11 cellular contexts compared by ENCODE assay signal in the genomic region with DNA sequence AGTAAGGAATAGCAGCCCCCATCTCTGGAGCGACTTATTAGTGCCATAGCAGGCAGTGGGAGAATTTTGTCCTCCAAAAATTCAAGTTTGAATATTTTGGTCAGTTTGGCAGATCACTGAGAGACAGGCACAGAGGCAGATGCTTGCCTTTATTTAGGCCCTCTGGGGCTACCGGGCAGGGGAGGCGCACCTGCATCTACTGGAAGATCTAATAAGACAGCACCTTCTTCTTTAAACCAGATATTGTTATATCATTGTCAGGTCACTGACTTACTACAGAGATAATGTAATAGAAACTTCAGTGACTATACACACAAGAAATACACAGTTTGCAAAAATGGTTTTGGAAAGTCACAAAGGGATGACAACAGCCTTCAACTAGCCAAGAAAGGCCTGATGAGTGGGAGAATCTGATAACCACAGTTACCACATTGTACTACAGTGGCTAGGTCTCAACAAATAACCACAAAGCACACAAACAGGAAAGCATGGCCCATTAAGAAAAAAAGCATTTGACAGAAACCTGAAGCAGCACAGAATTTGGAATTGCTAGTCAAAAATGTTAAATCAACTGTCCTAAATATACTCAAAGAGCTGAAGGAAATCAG. TPM values are rescaled to one million over a fixed set of nuclear protein-coding genes. Genes with fewer than 3 reads are reported as not detected.
DNase-seq lines count a peak whose midpoint lies in the region; ATAC-seq and TF ChIP-seq lines count a peak whose summit lies in the region.
"Had no signal": no experiment of that assay in that cellular context is flagged by ENCODE, and none has a peak within 500 bp of the region (broad histone marks: within the 10 kb centered on the region; RNA-seq: fewer than 3 reads in every experiment).

No MANE protein-coding gene starts in this region.

- peaks cover 26% of the 10 kb centered on the region for H3K9me3 Mint-ChIP-seq in activated naive CD4-positive, alpha-beta T cell treated with anti-CD3 and anti-CD28 coated beads for 36 hours
- H3K9me3 Mint-ChIP-seq in T-cell: peaks cover 5 to 23% (median 20%) of the 10 kb centered on the region in 3 donors
- peaks cover 18 to 22% of the 10 kb centered on the region in 2 donors for H3K9me3 Mint-ChIP-seq in stimulated activated naive CD8-positive, alpha-beta T cell treated with anti-CD3 and anti-CD28 coated beads, Interleukin-15, amount 100 ng/mL, for 72 hours

- peaks cover 40% of the 10 kb centered on the region for H3K4me1 Mint-ChIP-seq in activated naive CD4-positive, alpha-beta T cell treated with anti-CD3 and anti-CD28 coated beads for 36 hours (ENCODE audit: low read depth)
- H3K4me1 Mint-ChIP-seq in T-cell: peaks cover 57 to 71% (median 59%) of the 10 kb centered on the region in 3 donors
- H3K4me1 Mint-ChIP-seq in stimulated activated naive CD8-positive, alpha-beta T cell treated with anti-CD3 and anti-CD28 coated beads, Interleukin-15, amount 100 ng/mL, for 72 hours: peaks cover 56% of the 10 kb centered on the region
- H3K4me1 Mint-ChIP-seq: nephron had no signal

- H2AFZ ChIP-seq in osteoblast (ENCODE audit: low read length): no peak overlapping the region

- no peaks in the 10 kb centered on the region for H3K27me3 Mint-ChIP-seq in activated naive CD4-positive, alpha-beta T cell treated with anti-CD3 and anti-CD28 coated beads for 36 hours (ENCODE audit: low read depth)
- H3K27me3 Mint-ChIP-seq in T-cell: no peaks in the 10 kb centered on the region
- H3K27me3 Mint-ChIP-seq in stimulated activated naive CD8-positive, alpha-beta T cell treated with anti-CD3 and anti-CD28 coated beads, Interleukin-15, amount 100 ng/mL, for 72 hours: no peaks in the 10 kb centered on the region

- CTCF ChIA-PET in activated naive CD4-positive, alpha-beta T cell treated with anti-CD3 and anti-CD28 coated beads for 36 hours (lab: Charles Lee): interaction anchor here (0.7 to 0.9 kb wide), 2 partner anchors 33 to 641 kb away, joined by 3 read pairs; no protein-coding TSS in a partner anchor
- CTCF ChIA-PET in T-cell (lab: Charles Lee): no interaction called here

- H4K20me1 ChIP-seq in osteoblast (ENCODE audit: insufficient read depth, low read length): peaks cover 29% of the 10 kb centered on the region

- 96 to 100% methylated on average over 3 of the region's 3 CpGs for WGBS in esophagus squamous epithelium, 2 donors

- TF ChIP-seq CTCF in esophagus squamous epithelium (IDR thresholded peaks at IDR 0.05): no peak
- TF ChIP-seq CTCF in osteoblast (IDR thresholded peaks at IDR 0.05; ENCODE audit: extremely low read depth, low read depth, low read length): no peak
- TF ChIP-seq CTCF in tibial artery (IDR thresholded peaks at IDR 0.05): no peak

- no peaks in the 10 kb centered on the region for H3K27me3 ChIP-seq in esophagus squamous epithelium
- no peaks in the 10 kb centered on the region for H3K27me3 ChIP-seq in osteoblast (ENCODE audit: insufficient read depth, low read length)
- no peaks in the 10 kb centered on the region for H3K27me3 ChIP-seq in tibial artery
- H3K27me3 ChIP-seq: BLaER1 treated with 17β-estradiol and CSF1 and Interleukin-3, amounts not matched to agents 10 nM and 100 nM had no signal

- intact Hi-C loops in activated naive CD4-positive, alpha-beta T cell treated with anti-CD3 and anti-CD28 coated beads for 36 hours (cut with micrococcal nuclease): no loop called here
- intact Hi-C loops in esophagus squamous epithelium (cut with DNase I): no loop called here
- intact Hi-C loops in tibial artery (cut with DNase I; ENCODE audit: low total_unique reads): no loop called here

- DNase-seq in activated naive CD4-positive, alpha-beta T cell treated with anti-CD3 and anti-CD28 coated beads for 36 hours: no peak
- no peak for DNase-seq in activated naive CD4-positive, alpha-beta T cell treated with Interleukin-2 at 50 U/mL for 16 hours
- DNase-seq in T-cell (no peak), esophagus squamous epithelium (lab: John Stamatoyannopoulos, UW) (no peak), osteoblast (ENCODE audit: insufficient read length, low spot score, missing footprints) (no peak), tibial artery (no peak)
- DNase-seq in stimulated activated naive CD8-positive, alpha-beta T cell treated with anti-CD3 and anti-CD28 coated beads, Interleukin-15, amount 100 ng/mL, for 72 hours: peak in 1 of 2 donors; percentile 22
- DNase-seq: stimulated activated naive CD4-positive, alpha-beta T cell treated with Interleukin-2 at 50 U/mL for 16 hours had no signal

- H3K36me3 Mint-ChIP-seq in activated naive CD4-positive, alpha-beta T cell treated with anti-CD3 and anti-CD28 coated beads for 36 hours (ENCODE audit: low read depth): peaks cover 32% of the 10 kb centered on the region
- H3K36me3 Mint-ChIP-seq in T-cell: peaks cover 40% of the 10 kb centered on the region

- H3K27ac Mint-ChIP-seq in activated naive CD4-positive, alpha-beta T cell treated with anti-CD3 and anti-CD28 coated beads for 36 hours: peak overlapping the region; percentile 11
- peak overlapping the region; percentile 33 to 44 for H3K27ac Mint-ChIP-seq in T-cell
- no peak overlapping the region for H3K27ac Mint-ChIP-seq in stimulated activated naive CD8-positive, alpha-beta T cell treated with anti-CD3 and anti-CD28 coated beads, Interleukin-15, amount 100 ng/mL, for 72 hours
- H3K27ac Mint-ChIP-seq: nephron had no signal

- H3K27ac ChIP-seq in esophagus squamous epithelium: no peak overlapping the region
- H3K27ac ChIP-seq in osteoblast (ENCODE audit: low read depth, low read length): no peak overlapping the region
- H3K27ac ChIP-seq in tibial artery: no peak overlapping the region
- H3K27ac ChIP-seq: BLaER1 treated with 17β-estradiol and CSF1 and Interleukin-3, amounts not matched to agents 10 nM and 100 nM had no signal

- H3K4me1 ChIP-seq in esophagus squamous epithelium (peaks cover 0 to 25% (median 8%) of the 10 kb centered on the region in 3 donors), osteoblast (ENCODE audit: insufficient read depth, low read length) (peaks cover 2% of the 10 kb centered on the region), tibial artery (peaks cover 0 to 4% (median 0%) of the 10 kb centered on the region in 4 donors)

- H3K4me3 ChIP-seq in esophagus squamous epithelium (no peak overlapping the region), osteoblast (ENCODE audit: insufficient read depth, low read length) (no peak overlapping the region), tibial artery (no peak overlapping the region)
- H3K4me3 ChIP-seq: BLaER1 treated with 17β-estradiol and CSF1 and Interleukin-3, amounts not matched to agents 10 nM and 100 nM had no signal

- H3K36me3 ChIP-seq in esophagus squamous epithelium: peaks cover 0 to 9% (median 0%) of the 10 kb centered on the region in 3 donors
- peaks cover 10% of the 10 kb centered on the region for H3K36me3 ChIP-seq in osteoblast (ENCODE audit: insufficient read depth, low read length)
- H3K36me3 ChIP-seq in tibial artery: peaks cover 5 to 13% (median 6%) of the 10 kb centered on the region in 3 donors

- no peak overlapping the region for H3K4me3 Mint-ChIP-seq in activated naive CD4-positive, alpha-beta T cell treated with anti-CD3 and anti-CD28 coated beads for 36 hours
- H3K4me3 Mint-ChIP-seq in T-cell: peak overlapping the region in 1 of 3 donors; percentile 39
- H3K4me3 Mint-ChIP-seq in stimulated activated naive CD8-positive, alpha-beta T cell treated with anti-CD3 and anti-CD28 coated beads, Interleukin-15, amount 100 ng/mL, for 72 hours: peak overlapping the region in 1 of 2 donors; percentile 24
- H3K4me3 Mint-ChIP-seq: nephron had no signal

- H3K4me2 ChIP-seq in osteoblast (ENCODE audit: insufficient read depth, low read length): no peak overlapping the region

- H3K79me2 ChIP-seq in osteoblast (ENCODE audit: insufficient read depth, low read length): peaks cover 94% of the 10 kb centered on the region

- ATAC-seq in HG02852 (IDR thresholded peaks at IDR 0.05; ENCODE audit: unreplicated experiment) (peak; percentile 89), T-cell (replicated peaks in 1 of 4) (peak in 3 of 4 experiments; percentile 37 to 56 (median 53))
- peak; percentile 98 for ATAC-seq in stimulated activated naive CD8-positive, alpha-beta T cell treated with anti-CD3 and anti-CD28 coated beads, Interleukin-15, amount 100 ng/mL, for 72 hours

- H3K9me3 ChIP-seq in esophagus squamous epithelium (peaks cover 0 to 31% (median 0%) of the 10 kb centered on the region in 3 donors), osteoblast (ENCODE audit: low read depth, low read length) (no peaks in the 10 kb centered on the region), tibial artery (peaks cover 0 to 24% (median 19%) of the 10 kb centered on the region in 3 donors)

- POLR2A ChIA-PET in T-cell (lab: Charles Lee): no interaction called here

- TF ChIP-seq POLR2A in esophagus squamous epithelium (IDR thresholded peaks at IDR 0.05): no peak

RNA-seq across cellular contexts. Expression of a gene that starts 56.8 kb away (rescaled TPM):
- total RNA-seq in activated naive CD4-positive, alpha-beta T cell treated with anti-CD3 and anti-CD28 coated beads for 36 hours: 10 to 100 TPM; 41.4 to 45.8 TPM
- total RNA-seq in T-cell (100 to 1,000 TPM in 1 of 5 donors, 10 to 100 TPM in 4; 56.4 to 114 (median 72.2) TPM), esophagus squamous epithelium (10 to 100 TPM; 15.4 to 37.4 (median 19.9) TPM), osteoblast (64.8 and 68.0 TPM in 2 replicates)

Comparison
In these comparisons a context has a peak if more than half of its experiments do, and no peak if none do; other contexts are left out.
1. H3K27ac Mint-ChIP-seq: peak in activated naive CD4-positive, alpha-beta T cell treated with anti-CD3 and anti-CD28 coated beads for 36 hours (single experiment) and T-cell (2 of 2); none in stimulated activated naive CD8-positive, alpha-beta T cell treated with anti-CD3 and anti-CD28 coated beads, Interleukin-15, amount 100 ng/mL, for 72 hours (0 of 2).
2. Peak in every context shown above with its lines, with median percentiles within 50 percentile points of each other: ATAC-seq.